21 cellular contexts compared by ENCODE assay signal in genomic region chr16:67112591-67113399, GRCh38. TPM values are rescaled to one million over a fixed set of nuclear protein-coding genes. Genes with fewer than 3 reads are reported as not detected.
DNase-seq lines count a peak whose midpoint lies in the region; ATAC-seq, FAIRE-seq and TF ChIP-seq lines count a peak whose summit lies in the region.
"Had no signal": no experiment of that assay in that cellular context is flagged by ENCODE, and none has a peak within 500 bp of the region (broad histone marks: within the 10 kb centered on the region; RNA-seq: fewer than 3 reads in every experiment).

No MANE protein-coding gene starts in this region.

- no peaks in the 10 kb centered on the region for H4K20me1 ChIP-seq in GM12878 (ENCODE audit: control insufficient read depth, insufficient read depth)

- H2AFZ ChIP-seq in GM12878 (ENCODE audit: control insufficient read depth, low read depth, low read length), result no peak overlapping the region

- in situ Hi-C loops in GM12878 (cut with MboI), result no loop called here

- peak overlapping the region; percentile 46; the same call in 1 of the 2 replicates for H3K4me2 ChIP-seq in GM12878 (ENCODE audit: control insufficient read depth, insufficient read depth)

- no peak for TF ChIP-seq POLR2A in GM12878 (IDR thresholded peaks at IDR 0.05; ENCODE audit: low read depth, low read length)

- BruUV-seq in GM12878 (replicated peaks; lab: Mats Ljungman, UMichigan), result TSS peak; percentile 28

- DNase-seq in HT-29 (ENCODE audit: low spot score) (peak; percentile 54), GM12878 (ENCODE audit: low read depth, low spot score) (no peak), left colon (peak in 1 of 2 donors; percentile 11), small intestine (peak; percentile 35), MG63 (no peak)
- DNase-seq: activated naive CD4-positive, alpha-beta T cell treated with Interleukin-2 at 50 U/mL for 16 hours; DMS79; head of caudate nucleus; immature natural killer cell; Kasumi-1; mammary epithelial cell; NCI-H1417 treated with DMSO at 0.1 percent for 48 hours; nephron progenitor cell had no signal

- H3K4me1 ChIP-seq in GM12878 (ENCODE audit: control insufficient read depth, insufficient read depth, low read length) (peaks cover 9% of the 10 kb centered on the region), small intestine (ENCODE audit: control insufficient read depth in 2 of 2, insufficient read depth in 1 of 2, low read depth in 1 of 2, low read length in 1 of 2) (peaks cover 4 to 11% of the 10 kb centered on the region in 2 donors)

- no peak for TF ChIP-seq CTCF in GM12878 (IDR thresholded peaks at IDR 0.05 in 2 of 3, conservative IDR thresholded peaks at IDR 0.05 in 1 of 3; ENCODE audit: control insufficient read depth in 2 of 3, extremely low read depth in 1 of 3, insufficient read depth in 1 of 3, low read depth in 3 of 3, low read length in 3 of 3)

- H3K9me3 ChIP-seq in GM12878 (replicated peaks; ENCODE audit: control insufficient read depth, insufficient read depth, low read length) (no peaks in the 10 kb centered on the region), small intestine (ENCODE audit: control insufficient read depth, low read depth) (no peaks in the 10 kb centered on the region), MG63 (no peaks in the 10 kb centered on the region)
- H3K9me3 ChIP-seq: HAP-1, tibial nerve had no signal

- no peak for TF ChIP-seq RAD21 in GM12878 (IDR thresholded peaks at IDR 0.05; ENCODE audit: insufficient read depth, low read depth, low read length)

- FAIRE-seq in GM12878 (lab: Jason Lieb, UNC) (no peak), small intestine (lab: Jason Lieb, UNC) (no peak)
- FAIRE-seq: GM19239 had no signal

- no peak for ATAC-seq in GM12878
- ATAC-seq in left colon, result peak; percentile 12
- no peak for ATAC-seq in GM21423 (IDR thresholded peaks at IDR 0.05; ENCODE audit: unreplicated experiment)
- ATAC-seq in GM19023 (IDR thresholded peaks at IDR 0.05; ENCODE audit: unreplicated experiment), result no peak
- ATAC-seq: activated CD4-positive, CD25-positive, alpha-beta regulatory T cell treated with anti-CD3 and anti-CD28 coated beads, Interleukin-2, amount 50 U/mL, for 24 hours; Right ventricle myocardium inferior; stimulated activated memory B cell treated with anti-CD40 and anti-IgM and Interleukin-4, amounts not matched to agents 10 μg/mL and 1 μg/mL and 100 μg/mL, for 72 hours had no signal

- H3K27me3 ChIP-seq in GM12878 (replicated peaks in 1 of 2; ENCODE audit: control insufficient read depth in 2 of 2, insufficient read depth in 2 of 2, low read length in 1 of 2) (no peaks in the 10 kb centered on the region), small intestine (ENCODE audit: control insufficient read depth in 2 of 2, insufficient read depth in 2 of 2, low read length in 2 of 2) (no peaks in the 10 kb centered on the region), MG63 (no peaks in the 10 kb centered on the region)
- H3K27me3 ChIP-seq: tibial nerve had no signal

- WGBS in GM12878 (ENCODE audit: insufficient coverage, insufficient replicate concordance, low lambda C conversion rate, missing lambda C conversion rate), result 83% methylated on average over 4 of the region's 4 CpGs
- 22 to 66% (median 42%) methylated on average over 4 of the region's 4 CpGs for WGBS in small intestine, 3 donors

- POLR2A ChIA-PET in GM12878 (lab: Charles Lee), result interaction anchor here (0.6 to 1.5 kb wide), 2 partner anchors 11 to 32 kb away, joined by 3 to 6 read pairs; no protein-coding TSS in a partner anchor

- no peak overlapping the region for H3K9ac ChIP-seq in GM12878 (ENCODE audit: control insufficient read depth, insufficient read depth, low read length)

- CTCF ChIA-PET in GM12878 (lab: Yijun Ruan, JAX), result interaction anchor here (0.6 to 2.2 kb wide), 8 partner anchors 16 to 156 kb away, joined by 3 to 8 read pairs (median 3); partner anchors contain the start of gene EXOC3L1

- TF ChIP-seq EP300 in GM12878 (IDR thresholded peaks at IDR 0.05; ENCODE audit: borderline replicate concordance in 1 of 2, control insufficient read depth in 1 of 2, low read depth in 2 of 2, low read length in 2 of 2), result no peak

- SMC1A ChIA-PET in GM12878 (lab: Charles Lee; ENCODE audit: uncharacterized antibody, unreplicated experiment), result interaction anchor here (0.7 to 1.6 kb wide), 4 partner anchors 9 to 100 kb away, joined by 3 to 5 read pairs (median 4); no protein-coding TSS in a partner anchor

- intact Hi-C loops in GM12878 (cut with micrococcal nuclease; ENCODE audit: unreplicated experiment) (no loop called here), left colon (cut with DNase I, micrococcal nuclease) (no loop called here)

- no peak overlapping the region for H3K27ac ChIP-seq in GM12878 (ENCODE audit: control insufficient read depth, insufficient read depth)
- no peak overlapping the region for H3K27ac ChIP-seq in small intestine (ENCODE audit: low read depth in 1 of 2, low read length in 1 of 2)
- H3K27ac ChIP-seq: tibial nerve had no signal

- RAD21 ChIA-PET in GM12878 (lab: Charles Lee; ENCODE audit: unreplicated experiment), result interaction anchor here (0.8 to 1.2 kb wide), 3 partner anchors 52 to 137 kb away, joined by 3 to 6 read pairs (median 3); no protein-coding TSS in a partner anchor

- H3K4me3 ChIP-seq in GM12878 (no peak overlapping the region), small intestine (ENCODE audit: low read depth in 1 of 2, low read length in 2 of 2) (no peak overlapping the region), MG63 (no peak overlapping the region)
- H3K4me3 ChIP-seq: HAP-1, tibial nerve had no signal

- H3K79me2 ChIP-seq in GM12878 (ENCODE audit: control insufficient read depth, insufficient read depth, low read length), result peaks cover 22% of the 10 kb centered on the region

- H3K36me3 ChIP-seq in GM12878 (ENCODE audit: control insufficient read depth in 2 of 2, insufficient read depth in 2 of 2, low read length in 1 of 2) (no peaks in the 10 kb centered on the region; a peak in 1 of 4 replicates), small intestine (ENCODE audit: control insufficient read depth in 2 of 2, insufficient read depth in 2 of 2, low read length in 2 of 2) (no peaks in the 10 kb centered on the region), MG63 (peaks cover 2% of the 10 kb centered on the region; the same call in 1 of the 2 replicates)

RNA-seq across cellular contexts. Expression of gene PHAF1, which starts 3.1 kb away (rescaled TPM):
- total RNA-seq in HT-29 (2014; rRNA removed; shearing (Covaris generic)), result 13.6 and 15.4 TPM in 2 replicates
- 63.5 and 64.7 TPM in 2 replicates for total RNA-seq in GM12878 (2013; cell fraction: nucleolus; rRNA removed)
- total RNA-seq in GM12878 (2014; rRNA removed) (16.8 and 17.5 TPM in 2 replicates), GM12878 (2014; rRNA removed; fragmentation: Illumina TruSeq; extraction: Trizol) (10.2 and 10.5 TPM in 2 replicates), GM12878 (2021) (9.8 and 11.0 TPM in 2 replicates), left colon (10 to 100 TPM; 11.3 to 13.9 TPM)
- 5.7 TPM for polyA plus RNA-seq in GM12878 (2011; ENCODE audit: low read depth)
- polyA plus RNA-seq in GM12878 (2011; rRNA removed) (14.0 and 20.9 TPM in 2 replicates), GM12878 (2014; fragmentation: Illumina TruSeq; extraction: Trizol) (10.6 and 14.1 TPM in 2 replicates), GM12878 (2014; fragmentation: Nextera tagmentation; extraction: Ambion mirVana) (1 to 10 TPM; 4.5 to 6.1 TPM), GM12878 (2014; rRNA removed) (13.0 and 17.3 TPM in 2 replicates), GM12878 (2016; fragmentation: Nextera tagmentation; extraction: Ambion mirVana) (10 to 100 TPM; 15.8 to 16.9 TPM), small intestine (10 to 100 TPM in 1 of 3 donors, 1 to 10 TPM in 2; 5.9 to 10.5 (median 6.9) TPM)
- polyA plus RNA-seq in GM12878 (2011; cell fraction: cytosol; rRNA removed), result 16.7 and 20.1 TPM in 2 replicates
- 31.2 and 38.9 TPM in 2 replicates for polyA plus RNA-seq in GM12878 (2011; cell fraction: nucleus; rRNA removed)
- polyA plus RNA-seq in GM12878 (2012), result 7.8 and 8.9 TPM in 2 replicates
- 19.5 and 36.8 TPM in 2 replicates for polyA minus RNA-seq in GM12878 (2011; rRNA and poly(A)+ RNA removed)
- polyA minus RNA-seq in GM12878 (2011; cell fraction: cytosol; rRNA and poly(A)+ RNA removed), result 6.1 and 8.6 TPM in 2 replicates
- 19.0 and 24.4 TPM in 2 replicates for polyA minus RNA-seq in GM12878 (2011; cell fraction: nucleus; rRNA and poly(A)+ RNA removed)
- total RNA-seq in MG63 (2014; rRNA removed; shearing (Covaris generic); ENCODE audit: low replicate concordance), result 5.6 and 18.9 TPM in 2 replicates

RNA-seq across cellular contexts. Expression of gene B3GNT9, which starts 38.0 kb away (rescaled TPM):
- 10.7 and 13.5 TPM in 2 replicates for total RNA-seq in HT-29 (2014; rRNA removed; shearing (Covaris generic))
- 8.3 and 9.6 TPM in 2 replicates for total RNA-seq in GM12878 (2013; cell fraction: nucleolus; rRNA removed)
- total RNA-seq in GM12878 (2014; rRNA removed), result 4.7 and 5.0 TPM in 2 replicates
- total RNA-seq in GM12878 (2014; rRNA removed; fragmentation: Illumina TruSeq; extraction: Trizol), result 1.5 and 1.7 TPM in 2 replicates
- 4.1 and 4.3 TPM in 2 replicates for total RNA-seq in GM12878 (2021)
- 1.7 TPM for polyA plus RNA-seq in GM12878 (2011; ENCODE audit: low read depth)
- 1.0 and 1.4 TPM in 2 replicates for polyA plus RNA-seq in GM12878 (2011; rRNA removed)
- 1.5 and 1.9 TPM in 2 replicates for polyA plus RNA-seq in GM12878 (2011; cell fraction: cytosol; rRNA removed)
- polyA plus RNA-seq in GM12878 (2011; cell fraction: nucleus; rRNA removed), result 6.1 and 7.1 TPM in 2 replicates
- polyA plus RNA-seq in GM12878 (2012), result 3.4 TPM in 2 replicates
- polyA plus RNA-seq in GM12878 (2014; fragmentation: Illumina TruSeq; extraction: Trizol), result 1.5 and 1.9 TPM in 2 replicates
- polyA plus RNA-seq in GM12878 (2014; fragmentation: Nextera tagmentation; extraction: Ambion mirVana), result under 1 TPM; 0.08 to 0.15 TPM
- 3.6 and 3.9 TPM in 2 replicates for polyA plus RNA-seq in GM12878 (2014; rRNA removed)
- 1 to 10 TPM; 1.9 to 2.3 TPM for polyA plus RNA-seq in GM12878 (2016; fragmentation: Nextera tagmentation; extraction: Ambion mirVana)
- 0.95 and 2.7 TPM in 2 replicates for polyA minus RNA-seq in GM12878 (2011; rRNA and poly(A)+ RNA removed)
- polyA minus RNA-seq in GM12878 (2011; cell fraction: cytosol; rRNA and poly(A)+ RNA removed), result 0.52 and 0.67 TPM in 2 replicates
- polyA minus RNA-seq in GM12878 (2011; cell fraction: nucleus; rRNA and poly(A)+ RNA removed), result 2.2 and 3.2 TPM in 2 replicates
- 1 to 10 TPM; 2.9 to 4.3 TPM for total RNA-seq in left colon
- polyA plus RNA-seq in small intestine, result 1 to 10 TPM in 2 of 3 donors, under 1 TPM in 1; 0.89 to 4.9 (median 1.6) TPM
- total RNA-seq in MG63 (2014; rRNA removed; shearing (Covaris generic); ENCODE audit: low replicate concordance), result 5.2 and 10.0 TPM in 2 replicates

RNA-seq across cellular contexts. Expression of gene TRADD, which starts 46.9 kb away (rescaled TPM):
- 33.6 and 35.4 TPM in 2 replicates for total RNA-seq in HT-29 (2014; rRNA removed; shearing (Covaris generic))
- total RNA-seq in GM12878 (2013; cell fraction: nucleolus; rRNA removed), result 17.8 and 21.6 TPM in 2 replicates
- total RNA-seq in GM12878 (2014; rRNA removed) (20.8 and 21.0 TPM in 2 replicates), GM12878 (2014; rRNA removed; fragmentation: Illumina TruSeq; extraction: Trizol) (5.3 and 5.6 TPM in 2 replicates), GM12878 (2021) (20.7 and 22.8 TPM in 2 replicates), left colon (10 to 100 TPM; 25.5 to 27.4 TPM)
- 6.3 TPM for polyA plus RNA-seq in GM12878 (2011; ENCODE audit: low read depth)
- polyA plus RNA-seq in GM12878 (2011; rRNA removed) (10.1 and 19.4 TPM in 2 replicates), GM12878 (2014; fragmentation: Illumina TruSeq; extraction: Trizol) (3.6 and 4.5 TPM in 2 replicates), GM12878 (2014; fragmentation: Nextera tagmentation; extraction: Ambion mirVana) (1 to 10 TPM; 1.7 to 3.5 TPM), GM12878 (2014; rRNA removed) (23.1 and 23.5 TPM in 2 replicates), GM12878 (2016; fragmentation: Nextera tagmentation; extraction: Ambion mirVana) (10 to 100 TPM; 18.5 to 20.9 TPM), small intestine (10 to 100 TPM; 18.8 to 37.8 (median 28.4) TPM)
- 26.6 and 38.9 TPM in 2 replicates for polyA plus RNA-seq in GM12878 (2011; cell fraction: cytosol; rRNA removed)
- 53.2 and 59.8 TPM in 2 replicates for polyA plus RNA-seq in GM12878 (2011; cell fraction: nucleus; rRNA removed)
- 28.2 and 31.1 TPM in 2 replicates for polyA plus RNA-seq in GM12878 (2012)
- 4.1 and 10.8 TPM in 2 replicates for polyA minus RNA-seq in GM12878 (2011; rRNA and poly(A)+ RNA removed)
- 7.2 and 7.5 TPM in 2 replicates for polyA minus RNA-seq in GM12878 (2011; cell fraction: cytosol; rRNA and poly(A)+ RNA removed)
- polyA minus RNA-seq in GM12878 (2011; cell fraction: nucleus; rRNA and poly(A)+ RNA removed), result 9.7 and 12.8 TPM in 2 replicates
- total RNA-seq in MG63 (2014; rRNA removed; shearing (Covaris generic); ENCODE audit: low replicate concordance), result 11.4 and 14.4 TPM in 2 replicates

RNA-seq across cellular contexts. Expression of gene FBXL8, which starts 47.0 kb away (rescaled TPM):
- total RNA-seq in HT-29 (2014; rRNA removed; shearing (Covaris generic)), result 27.7 and 34.6 TPM in 2 replicates
- 112 and 144 TPM in 2 replicates for total RNA-seq in GM12878 (2013; cell fraction: nucleolus; rRNA removed)
- total RNA-seq in GM12878 (2014; rRNA removed) (7.6 and 8.3 TPM in 2 replicates), GM12878 (2014; rRNA removed; fragmentation: Illumina TruSeq; extraction: Trizol) (2.0 and 2.1 TPM in 2 replicates), GM12878 (2021) (7.5 and 7.7 TPM in 2 replicates), left colon (10 to 100 TPM; 20.2 to 23.0 TPM)
- polyA plus RNA-seq in GM12878 (2011; ENCODE audit: low read depth), result 1.0 TPM
- polyA plus RNA-seq in GM12878 (2011; rRNA removed) (7.6 TPM in 2 replicates), GM12878 (2014; fragmentation: Illumina TruSeq; extraction: Trizol) (1.4 and 1.7 TPM in 2 replicates), GM12878 (2014; fragmentation: Nextera tagmentation; extraction: Ambion mirVana) (not detected), GM12878 (2014; rRNA removed) (10.4 and 14.7 TPM in 2 replicates), GM12878 (2016; fragmentation: Nextera tagmentation; extraction: Ambion mirVana) (1 to 10 TPM; 5.6 to 6.4 TPM), small intestine (10 to 100 TPM in 1 of 3 donors, 1 to 10 TPM in 2; 5.8 to 13.1 (median 7.6) TPM)
- polyA plus RNA-seq in GM12878 (2011; cell fraction: cytosol; rRNA removed), result 8.8 and 16.8 TPM in 2 replicates
- polyA plus RNA-seq in GM12878 (2011; cell fraction: nucleus; rRNA removed), result 140 and 156 TPM in 2 replicates
- 9.6 and 14.4 TPM in 2 replicates for polyA plus RNA-seq in GM12878 (2012)
- 3.4 and 7.4 TPM in 2 replicates for polyA minus RNA-seq in GM12878 (2011; rRNA and poly(A)+ RNA removed)
- 2.3 and 5.1 TPM in 2 replicates for polyA minus RNA-seq in GM12878 (2011; cell fraction: cytosol; rRNA and poly(A)+ RNA removed)
- 17.2 and 22.7 TPM in 2 replicates for polyA minus RNA-seq in GM12878 (2011; cell fraction: nucleus; rRNA and poly(A)+ RNA removed)
- 2.5 and 7.0 TPM in 2 replicates for total RNA-seq in MG63 (2014; rRNA removed; shearing (Covaris generic); ENCODE audit: low replicate concordance)

RNA-seq across cellular contexts. Expression of gene HSF4, which starts 51.8 kb away (rescaled TPM):
- total RNA-seq in HT-29 (2014; rRNA removed; shearing (Covaris generic)), result 42.1 and 44.2 TPM in 2 replicates
- 141 and 182 TPM in 2 replicates for total RNA-seq in GM12878 (2013; cell fraction: nucleolus; rRNA removed)
- total RNA-seq in GM12878 (2014; rRNA removed) (2.6 and 2.9 TPM in 2 replicates), GM12878 (2014; rRNA removed; fragmentation: Illumina TruSeq; extraction: Trizol) (1.2 and 1.4 TPM in 2 replicates), GM12878 (2021) (5.0 and 5.5 TPM in 2 replicates), left colon (10 to 100 TPM; 36.5 to 39.2 TPM)
- polyA plus RNA-seq in GM12878 (2011; ENCODE audit: low read depth), result 33.8 TPM
- polyA plus RNA-seq in GM12878 (2011; rRNA removed) (6.9 and 9.9 TPM in 2 replicates), GM12878 (2014; fragmentation: Illumina TruSeq; extraction: Trizol) (1.5 and 3.0 TPM in 2 replicates), GM12878 (2014; fragmentation: Nextera tagmentation; extraction: Ambion mirVana) (under 1 TPM in 1 of 2 experiments, not detected in 1; 0.31 TPM), GM12878 (2014; rRNA removed) (7.7 TPM in 2 replicates), GM12878 (2016; fragmentation: Nextera tagmentation; extraction: Ambion mirVana) (1 to 10 TPM in 1 of 2 experiments, under 1 TPM in 1; 0.73 to 1.3 TPM), small intestine (10 to 100 TPM in 1 of 3 donors, 1 to 10 TPM in 2; 4.6 to 15.1 (median 6.3) TPM)
- 10.1 and 12.3 TPM in 2 replicates for polyA plus RNA-seq in GM12878 (2011; cell fraction: cytosol; rRNA removed)
- 221 and 281 TPM in 2 replicates for polyA plus RNA-seq in GM12878 (2011; cell fraction: nucleus; rRNA removed)
- polyA plus RNA-seq in GM12878 (2012), result 26.3 and 26.8 TPM in 2 replicates
- polyA minus RNA-seq in GM12878 (2011; rRNA and poly(A)+ RNA removed), result 3.4 and 4.7 TPM in 2 replicates
- 2.2 TPM in 1 of 2 replicates, not detected in the other for polyA minus RNA-seq in GM12878 (2011; cell fraction: cytosol; rRNA and poly(A)+ RNA removed)
- polyA minus RNA-seq in GM12878 (2011; cell fraction: nucleus; rRNA and poly(A)+ RNA removed), result 16.9 and 19.1 TPM in 2 replicates
- total RNA-seq in MG63 (2014; rRNA removed; shearing (Covaris generic); ENCODE audit: low replicate concordance), result 3.9 TPM in 1 of 2 replicates, not detected in the other
- polyA plus RNA-seq: immature natural killer cell had no signal

Comparison
In these comparisons a context has a peak if more than half of its experiments do, and no peak if none do; other contexts are left out.
1. DNase-seq: peak in HT-29 (single experiment) and small intestine (single experiment); none in GM12878 (single experiment) and MG63 (single experiment).